8 cellular contexts compared by ENCODE assay signal in genomic region chr17:8162997-8163977, GRCh38. TPM values are rescaled to one million over a fixed set of nuclear protein-coding genes. Genes with fewer than 3 reads are reported as not detected.
A peak's percentile ranks its signal among the peaks of the same experiment; 100 is the strongest.
DNase-seq lines count a peak whose midpoint lies in the region; ATAC-seq and TF ChIP-seq lines count a peak whose summit lies in the region.

No MANE protein-coding gene starts in this region.

- 5% methylated on average over 11 of the region's 55 CpGs for WGBS in hepatocyte (ENCODE audit: low lambda C conversion rate, missing lambda C conversion rate)

- H3K36me3 ChIP-seq in DND-41 (ENCODE audit: insufficient read depth, low read length) (peaks cover 34% of the 10 kb centered on the region), hepatocyte (replicated peaks; ENCODE audit: insufficient read depth, low read depth) (no peaks in the 10 kb centered on the region)

- peak overlapping the region; percentile 97 for H2AFZ ChIP-seq in DND-41 (ENCODE audit: low read depth, low read length)
- peak overlapping the region; percentile 95 for H2AFZ ChIP-seq in hepatocyte

- no peaks in the 10 kb centered on the region for H3K9me2 ChIP-seq in hepatocyte (replicated peaks; ENCODE audit: insufficient read depth)

- peaks cover 54% of the 10 kb centered on the region for H3K4me1 Mint-ChIP-seq in activated naive CD8-positive, alpha-beta T cell treated with anti-CD3 and anti-CD28 coated beads for 36 hours

- peak overlapping the region; percentile 100 for H3K9ac ChIP-seq in DND-41 (ENCODE audit: low read depth, low read length)

- peak overlapping the region; percentile 97 for H3K4me2 ChIP-seq in DND-41 (ENCODE audit: insufficient read depth, low read length)
- H3K4me2 ChIP-seq in hepatocyte, result peak overlapping the region; percentile 97

- ATAC-seq in DND-41 (ENCODE audit: insufficient read depth, low read depth) (peak; percentile 21; the same call in 2 of the 3 replicates), HG03135 (IDR thresholded peaks at IDR 0.05; ENCODE audit: unreplicated experiment) (no peak), GM19023 (IDR thresholded peaks at IDR 0.05; ENCODE audit: unreplicated experiment) (no peak), HG02678 (IDR thresholded peaks at IDR 0.05; ENCODE audit: unreplicated experiment) (no peak)

- H3K9me3 Mint-ChIP-seq in activated naive CD8-positive, alpha-beta T cell treated with anti-CD3 and anti-CD28 coated beads for 36 hours, result no peaks in the 10 kb centered on the region

- DNase-seq in DND-41, result peak; percentile 57
- DNase-seq in Jurkat, Clone E6-1 (ENCODE audit: low read depth, low spot score), result no peak
- peak; percentile 40 for DNase-seq in activated naive CD8-positive, alpha-beta T cell treated with anti-CD3 and anti-CD28 coated beads for 36 hours
- DNase-seq in hepatocyte (ENCODE audit: low spot score), result peak; percentile 39
- no peak for DNase-seq in skeletal muscle cell (ENCODE audit: low read depth)

- no peaks in the 10 kb centered on the region for H3K27me3 Mint-ChIP-seq in activated naive CD8-positive, alpha-beta T cell treated with anti-CD3 and anti-CD28 coated beads for 36 hours

- peaks cover 41% of the 10 kb centered on the region for H3K79me2 ChIP-seq in DND-41 (ENCODE audit: insufficient read depth, low read length)
- peaks cover 27% of the 10 kb centered on the region for H3K79me2 ChIP-seq in hepatocyte

- peak overlapping the region; percentile 86 for H3K4me3 Mint-ChIP-seq in activated naive CD8-positive, alpha-beta T cell treated with anti-CD3 and anti-CD28 coated beads for 36 hours

- peaks cover 20% of the 10 kb centered on the region for H3K36me3 Mint-ChIP-seq in activated naive CD8-positive, alpha-beta T cell treated with anti-CD3 and anti-CD28 coated beads for 36 hours

- H3K27me3 ChIP-seq in DND-41 (ENCODE audit: insufficient read depth, low read length, poor library complexity), result no peaks in the 10 kb centered on the region
- no peaks in the 10 kb centered on the region for H3K27me3 ChIP-seq in hepatocyte

- H3K27ac Mint-ChIP-seq in activated naive CD8-positive, alpha-beta T cell treated with anti-CD3 and anti-CD28 coated beads for 36 hours, result peak overlapping the region; percentile 99

- H4K20me1 ChIP-seq in DND-41 (ENCODE audit: insufficient read depth, low read length), result peaks cover 26% of the 10 kb centered on the region
- peaks cover 5% of the 10 kb centered on the region for H4K20me1 ChIP-seq in hepatocyte (ENCODE audit: insufficient read depth, poor library complexity, severe bottlenecking)

- peak overlapping the region; percentile 97 for H3K27ac ChIP-seq in DND-41 (ENCODE audit: low read length)
- H3K27ac ChIP-seq in hepatocyte, result peak overlapping the region; percentile 100

- H3K9me3 ChIP-seq in DND-41 (ENCODE audit: insufficient read depth, low read length, severe bottlenecking), result no peaks in the 10 kb centered on the region
- H3K9me3 ChIP-seq in hepatocyte (ENCODE audit: low read depth), result no peaks in the 10 kb centered on the region

- H3K4me1 ChIP-seq in DND-41 (ENCODE audit: insufficient read depth, low read length) (peaks cover 60% of the 10 kb centered on the region), hepatocyte (ENCODE audit: insufficient read depth) (peaks cover 25% of the 10 kb centered on the region)

- peak overlapping the region; percentile 38 to 99; a peak in 3 of 4 replicates for H3K4me3 ChIP-seq in DND-41 (ENCODE audit: low read depth in 1 of 2, low read length in 2 of 2)
- peak overlapping the region; percentile 60 for H3K4me3 ChIP-seq in Jurkat, Clone E6-1 (ENCODE audit: low read length)
- peak overlapping the region; percentile 54 for H3K4me3 ChIP-seq in hepatocyte
- peak overlapping the region; percentile 90 for H3K4me3 ChIP-seq in skeletal muscle cell (ENCODE audit: low read depth, low read length)

- TF ChIP-seq CTCF in DND-41 (IDR thresholded peaks at IDR 0.05; ENCODE audit: borderline replicate concordance, extremely low read depth, low read length, poor library complexity, severe bottlenecking) (no peak), hepatocyte (IDR thresholded peaks at IDR 0.05; ENCODE audit: poor library complexity) (no peak)

RNA-seq across cellular contexts. Expression of gene VAMP2, which starts 0.5 kb away (rescaled TPM):
- 42.6 TPM for polyA plus RNA-seq in Jurkat, Clone E6-1 (2012; ENCODE audit: insufficient read depth, insufficient read length)
- 10 to 100 TPM; 27.7 to 28.4 TPM for total RNA-seq in activated naive CD8-positive, alpha-beta T cell treated with anti-CD3 and anti-CD28 coated beads for 36 hours
- 8.2 and 8.5 TPM in 2 replicates for total RNA-seq in hepatocyte
- polyA plus RNA-seq in hepatocyte, result 44.6 and 85.7 TPM in 2 replicates

RNA-seq across cellular contexts. Expression of gene PER1, which starts 11.1 kb away (rescaled TPM):
- 27.8 TPM for polyA plus RNA-seq in Jurkat, Clone E6-1 (2012; ENCODE audit: insufficient read depth, insufficient read length)
- 10 to 100 TPM; 55.7 to 56.1 TPM for total RNA-seq in activated naive CD8-positive, alpha-beta T cell treated with anti-CD3 and anti-CD28 coated beads for 36 hours
- total RNA-seq in hepatocyte, result 35.3 and 36.5 TPM in 2 replicates
- polyA plus RNA-seq in hepatocyte, result 107 and 143 TPM in 2 replicates

RNA-seq across cellular contexts. Expression of gene TMEM107, which starts 12.9 kb away (rescaled TPM):
- 16.5 TPM for polyA plus RNA-seq in Jurkat, Clone E6-1 (2012; ENCODE audit: insufficient read depth, insufficient read length)
- total RNA-seq in activated naive CD8-positive, alpha-beta T cell treated with anti-CD3 and anti-CD28 coated beads for 36 hours, result 10 to 100 TPM; 26.0 to 26.3 TPM
- total RNA-seq in hepatocyte, result 21.1 and 25.3 TPM in 2 replicates
- polyA plus RNA-seq in hepatocyte, result 12.8 and 13.6 TPM in 2 replicates

RNA-seq across cellular contexts. Expression of gene BORCS6, which starts 26.7 kb away (rescaled TPM):
- polyA plus RNA-seq in Jurkat, Clone E6-1 (2012; ENCODE audit: insufficient read depth, insufficient read length), result 7.1 TPM
- 1 to 10 TPM; 5.1 to 5.2 TPM for total RNA-seq in activated naive CD8-positive, alpha-beta T cell treated with anti-CD3 and anti-CD28 coated beads for 36 hours
- total RNA-seq in hepatocyte, result 9.4 and 10.7 TPM in 2 replicates
- polyA plus RNA-seq in hepatocyte, result 7.7 and 10.2 TPM in 2 replicates

RNA-seq across cellular contexts. Expression of gene HES7, which starts 39.4 kb away (rescaled TPM):
- 2.3 TPM for polyA plus RNA-seq in Jurkat, Clone E6-1 (2012; ENCODE audit: insufficient read depth, insufficient read length)
- total RNA-seq in activated naive CD8-positive, alpha-beta T cell treated with anti-CD3 and anti-CD28 coated beads for 36 hours, result 1 to 10 TPM; 1.9 to 2.0 TPM
- not detected in 2 replicates for total RNA-seq in hepatocyte
- polyA plus RNA-seq in hepatocyte, result not detected in 2 replicates

Comparison
In these comparisons a context has a peak if more than half of its experiments do, and no peak if none do; other contexts are left out.
1. DNase-seq: peak in DND-41 (single experiment), activated naive CD8-positive, alpha-beta T cell treated with anti-CD3 and anti-CD28 coated beads for 36 hours (single experiment) and hepatocyte (single experiment); none in Jurkat, Clone E6-1 (single experiment) and skeletal muscle cell (single experiment).
2. Peak in every context shown above with its lines, with median percentiles within 50 percentile points of each other: H3K4me3 ChIP-seq.